ENCODE assay signal across 11 cellular contexts in genomic region chr17:59370580-59371299, GRCh38. TPM values are rescaled to one million over a fixed set of nuclear protein-coding genes. Genes with fewer than 3 reads are reported as not detected.
A peak's percentile ranks its signal among the peaks of the same experiment; 100 is the strongest.
DNase-seq lines count a peak whose midpoint lies in the region; ATAC-seq, FAIRE-seq and TF ChIP-seq lines count a peak whose summit lies in the region.
"Had no signal": no experiment of that assay in that cellular context is flagged by ENCODE, and none has a peak within 500 bp of the region (broad histone marks: within the 10 kb centered on the region; RNA-seq: fewer than 3 reads in every experiment).

No MANE protein-coding gene starts in this region.

- no peaks in the 10 kb centered on the region for H3K9me3 Mint-ChIP-seq in activated CD8-positive, alpha-beta memory T cell treated with anti-CD3 and anti-CD28 coated beads, Interleukin-2, amount 10 ng/mL, durations not matched to agents 7 days and 5 days (ENCODE audit: low read depth)
- H3K9me3 Mint-ChIP-seq: activated CD4-positive, alpha-beta memory T cell treated with anti-CD3 and anti-CD28 coated beads for 36 hours had no signal

- H3K9me3 ChIP-seq in BLaER1 = no peaks in the 10 kb centered on the region; the same call in 1 of the 2 replicates
- no peaks in the 10 kb centered on the region for H3K9me3 ChIP-seq in esophagus (ENCODE audit: control insufficient read depth in 2 of 2, insufficient read depth in 1 of 2, low read depth in 1 of 2, low read length in 1 of 2)
- no peaks in the 10 kb centered on the region for H3K9me3 ChIP-seq in pancreas

- DNase-seq in NCI-H524 treated with DMSO at 0.1 percent for 48 hours (lab: John Stamatoyannopoulos, UW) (peak; percentile 64), pancreas (peak in 2 of 6 donors; percentile 33 to 48), LoVo (ENCODE audit: low spot score) (no peak), NCI-H526 (lab: John Stamatoyannopoulos, UW) (no peak), NCI-H226 (no peak)
- DNase-seq in activated CD8-positive, alpha-beta memory T cell treated with anti-CD3 and anti-CD28 coated beads, Interleukin-2, amount 10 ng/mL, durations not matched to agents 7 days and 5 days = no peak
- DNase-seq: activated CD4-positive, alpha-beta memory T cell treated with anti-CD3 and anti-CD28 coated beads for 36 hours; NCI-H774 had no signal

- peaks cover 6% of the 10 kb centered on the region; the same call in 1 of the 2 replicates for H4K20me1 ChIP-seq in BLaER1

- H3K36me3 ChIP-seq in BLaER1 = no peaks in the 10 kb centered on the region
- no peaks in the 10 kb centered on the region for H3K36me3 ChIP-seq in esophagus (ENCODE audit: control insufficient read depth in 2 of 2, insufficient read depth in 2 of 2, low read length in 1 of 2)
- no peaks in the 10 kb centered on the region for H3K36me3 ChIP-seq in pancreas

- peaks cover 10% of the 10 kb centered on the region for H3K36me3 Mint-ChIP-seq in activated CD8-positive, alpha-beta memory T cell treated with anti-CD3 and anti-CD28 coated beads, Interleukin-2, amount 10 ng/mL, durations not matched to agents 7 days and 5 days
- H3K36me3 Mint-ChIP-seq: activated CD4-positive, alpha-beta memory T cell treated with anti-CD3 and anti-CD28 coated beads for 36 hours had no signal

- peaks cover 69% of the 10 kb centered on the region for H3K4me1 Mint-ChIP-seq in activated CD8-positive, alpha-beta memory T cell treated with anti-CD3 and anti-CD28 coated beads, Interleukin-2, amount 10 ng/mL, durations not matched to agents 7 days and 5 days

- H3K9ac ChIP-seq in BLaER1 = 0 out of 2 replicates have a peak overlapping the region, but pooled peaks have one; percentile 8

- H3K4me3 ChIP-seq in BLaER1 (no peak overlapping the region), esophagus (ENCODE audit: low read depth in 1 of 2, low read length in 2 of 2) (no peak overlapping the region), pancreas (no peak overlapping the region)

- no peak for TF ChIP-seq CTCF in pancreas (IDR thresholded peaks at IDR 0.05)

- no peak for ATAC-seq in pancreas
- no peak for ATAC-seq in activated CD8-positive, alpha-beta memory T cell treated with anti-CD3 and anti-CD28 coated beads, Interleukin-2, amount 10 ng/mL, durations not matched to agents 7 days and 5 days

- H3K27me3 Mint-ChIP-seq in activated CD8-positive, alpha-beta memory T cell treated with anti-CD3 and anti-CD28 coated beads, Interleukin-2, amount 10 ng/mL, durations not matched to agents 7 days and 5 days = no peaks in the 10 kb centered on the region
- H3K27me3 Mint-ChIP-seq: activated CD4-positive, alpha-beta memory T cell treated with anti-CD3 and anti-CD28 coated beads for 36 hours had no signal

- intact Hi-C loops in pancreas (cut with DNase I) = loop anchor here in 1 of 3 donors (10.0 kb wide), 1 partner anchor 64 kb away; no protein-coding TSS in a partner anchor

- CTCF ChIA-PET in activated CD8-positive, alpha-beta memory T cell treated with anti-CD3 and anti-CD28 coated beads, Interleukin-2, amount 10 ng/mL, durations not matched to agents 7 days and 5 days (lab: Charles Lee) = interaction anchor here (1.1 kb wide), 1 partner anchor 71 kb away, joined by 3 read pairs; no protein-coding TSS in a partner anchor

- no peak overlapping the region for H3K4me3 Mint-ChIP-seq in activated CD8-positive, alpha-beta memory T cell treated with anti-CD3 and anti-CD28 coated beads, Interleukin-2, amount 10 ng/mL, durations not matched to agents 7 days and 5 days
- H3K4me3 Mint-ChIP-seq: activated CD4-positive, alpha-beta memory T cell treated with anti-CD3 and anti-CD28 coated beads for 36 hours had no signal

- H3K27ac ChIP-seq in BLaER1 = peak overlapping the region; percentile 72
- peak overlapping the region; percentile 65 to 86 for H3K27ac ChIP-seq in esophagus (ENCODE audit: low read depth in 2 of 2, low read length in 1 of 2)
- H3K27ac ChIP-seq in pancreas = peak overlapping the region; percentile 37 to 83 (median 70)

- H3K27me3 ChIP-seq in BLaER1 (no peaks in the 10 kb centered on the region), esophagus (ENCODE audit: control insufficient read depth in 1 of 2, insufficient read depth in 2 of 2, low read length in 2 of 2) (no peaks in the 10 kb centered on the region), pancreas (no peaks in the 10 kb centered on the region)

- 81 to 83% methylated on average over 10 of the region's 10 CpGs for WGBS in esophagus, 2 donors
- WGBS in pancreas, 2 donors = 42 to 44% methylated on average over 10 of the region's 10 CpGs

- no peak for FAIRE-seq in pancreas (lab: Jason Lieb, UNC)
- FAIRE-seq: GM19239 had no signal

- no peak overlapping the region for H3K27ac Mint-ChIP-seq in activated CD8-positive, alpha-beta memory T cell treated with anti-CD3 and anti-CD28 coated beads, Interleukin-2, amount 10 ng/mL, durations not matched to agents 7 days and 5 days
- H3K27ac Mint-ChIP-seq: activated CD4-positive, alpha-beta memory T cell treated with anti-CD3 and anti-CD28 coated beads for 36 hours had no signal

- peak overlapping the region; percentile 90 for H3K4me2 ChIP-seq in BLaER1

- H3K4me1 ChIP-seq in BLaER1 = peaks cover 63% of the 10 kb centered on the region
- H3K4me1 ChIP-seq in esophagus (ENCODE audit: control insufficient read depth in 2 of 2, insufficient read depth in 2 of 2, low read length in 1 of 2) = peaks cover 2 to 22% of the 10 kb centered on the region in 2 donors
- peaks cover 61 to 85% (median 77%) of the 10 kb centered on the region in 3 donors for H3K4me1 ChIP-seq in pancreas

RNA-seq across cellular contexts. Expression of gene YPEL2, which starts 39.3 kb away (rescaled TPM):
- polyA plus RNA-seq in esophagus (1 to 10 TPM; 3.2 to 4.5 TPM), pancreas (1 to 10 TPM; 6.7 to 8.7 TPM)
- total RNA-seq in pancreas = 10 to 100 TPM in 5 of 6 donors, 1 to 10 TPM in 1; 9.1 to 28.7 (median 13.6) TPM
- total RNA-seq in activated CD8-positive, alpha-beta memory T cell treated with anti-CD3 and anti-CD28 coated beads, Interleukin-2, amount 10 ng/mL, durations not matched to agents 7 days and 5 days = 10 to 100 TPM in 1 of 2 experiments, 1 to 10 TPM in 1; 9.9 to 12.3 TPM
